25 cellular contexts compared by ENCODE assay signal in genomic region chr19:45324349-45324907, GRCh38. TPM values are rescaled to one million over a fixed set of nuclear protein-coding genes. Genes with fewer than 3 reads are reported as not detected.
DNase-seq lines count a peak whose midpoint lies in the region; ATAC-seq, FAIRE-seq and TF ChIP-seq lines count a peak whose summit lies in the region.
"Had no signal": no experiment of that assay in that cellular context is flagged by ENCODE, and none has a peak within 500 bp of the region (broad histone marks: within the 10 kb centered on the region; RNA-seq: fewer than 3 reads in every experiment).

No MANE protein-coding gene starts in this region.

- H3K9ac ChIP-seq in K562 (ENCODE audit: insufficient read depth in 1 of 2, low read depth in 2 of 2, low read length in 2 of 2), result 0 out of 4 replicates have a peak overlapping the region, but pooled peaks of 1 of the 2 experiments have one; percentile 50
- H3K9ac ChIP-seq in mesendoderm (ENCODE audit: low read length), result no peak overlapping the region
- H3K9ac ChIP-seq in stomach smooth muscle (ENCODE audit: low read length in 2 of 2), result peak overlapping the region; percentile 80 to 86

- no peaks in the 10 kb centered on the region for H3K79me1 ChIP-seq in mesendoderm (ENCODE audit: low read length)

- peaks cover 19% of the 10 kb centered on the region for H3K27me3 Mint-ChIP-seq in activated naive CD4-positive, alpha-beta T cell treated with anti-CD3 and anti-CD28 coated beads, Interleukin-2, amount 50 U/mL, for 24 hours

- CTCF ChIA-PET in K562 (lab: Yijun Ruan, JAX; ENCODE audit: low intra/inter-chr PET ratio), result no interaction called here

- no peak overlapping the region for H4K8ac ChIP-seq in mesendoderm (ENCODE audit: low read depth, low read length)

- H3K4me3 ChIP-seq in K562 (no peak overlapping the region), mesendoderm (ENCODE audit: low read length) (no peak overlapping the region), stomach smooth muscle (ENCODE audit: low read length in 2 of 2) (peak overlapping the region; percentile 70 to 73)
- H3K4me3 ChIP-seq: body of pancreas, tibial nerve had no signal

- H3K4me3 Mint-ChIP-seq in activated naive CD4-positive, alpha-beta T cell treated with anti-CD3 and anti-CD28 coated beads, Interleukin-2, amount 50 U/mL, for 24 hours, result no peak overlapping the region
- H3K4me3 Mint-ChIP-seq: activated naive CD8-positive, alpha-beta T cell treated with anti-CD3 and anti-CD28 coated beads, Interleukin-2, amount 50 U/mL, for 24 hours; memory B cell; natural killer cell treated with Interleukin-12 subunit alpha and Interleukin-12 subunit beta and Interleukin-15 and Interleukin-18, amount 100 ng/mL, for 72 hours had no signal

- no peak overlapping the region for H2AK5ac ChIP-seq in mesendoderm (ENCODE audit: low read length)

- H3K27ac ChIP-seq in K562 (ENCODE audit: extremely low read depth, low read depth, low read length) (no peak overlapping the region), mesendoderm (ENCODE audit: low read depth, low read length) (no peak overlapping the region), stomach smooth muscle (ENCODE audit: low read length) (peak overlapping the region; percentile 76)
- H3K27ac ChIP-seq: body of pancreas, tibial nerve had no signal

- no peak for FAIRE-seq in K562 (lab: Jason Lieb, UNC)
- FAIRE-seq: kidney, TTC549 had no signal

- H3K9me3 ChIP-seq in K562 (replicated peaks; ENCODE audit: control insufficient read depth, insufficient read depth, low read depth, low read length) (no peaks in the 10 kb centered on the region), stomach smooth muscle (ENCODE audit: control insufficient read depth in 2 of 2, low read length in 2 of 2) (no peaks in the 10 kb centered on the region)
- H3K9me3 ChIP-seq: body of pancreas, Caco-2, tibial nerve had no signal

- H3K79me2 ChIP-seq in K562 (ENCODE audit: control insufficient read depth, insufficient read depth, low read length) (no peaks in the 10 kb centered on the region), mesendoderm (ENCODE audit: control insufficient read depth, insufficient read depth, low read length) (no peaks in the 10 kb centered on the region)

- no peak overlapping the region for H3K18ac ChIP-seq in mesendoderm (ENCODE audit: low read length)

- no peak overlapping the region for H2BK15ac ChIP-seq in mesendoderm (replicated peaks; ENCODE audit: low read depth)

- H2BK5ac ChIP-seq in mesendoderm (ENCODE audit: low read length), result no peak overlapping the region

- H3K36me3 Mint-ChIP-seq in activated naive CD4-positive, alpha-beta T cell treated with anti-CD3 and anti-CD28 coated beads, Interleukin-2, amount 50 U/mL, for 24 hours, result no peaks in the 10 kb centered on the region
- no peaks in the 10 kb centered on the region for H3K36me3 Mint-ChIP-seq in activated naive CD4-positive, alpha-beta T cell treated with anti-CD3 and anti-CD28 coated beads, Interleukin-2, amount 50 U/mL, for 72 hours
- H3K36me3 Mint-ChIP-seq: memory B cell; natural killer cell treated with Interleukin-12 subunit alpha and Interleukin-12 subunit beta and Interleukin-15 and Interleukin-18, amount 100 ng/mL, for 72 hours had no signal

- BruUV-seq in K562 (replicated peaks; lab: Mats Ljungman, UMichigan), result no TSS peak

- H3K23ac ChIP-seq in mesendoderm (ENCODE audit: low read length), result no peak overlapping the region

- H3K4me1 Mint-ChIP-seq in activated naive CD4-positive, alpha-beta T cell treated with anti-CD3 and anti-CD28 coated beads, Interleukin-2, amount 50 U/mL, for 24 hours, result no peaks in the 10 kb centered on the region

- no peak overlapping the region for H3K4ac ChIP-seq in mesendoderm (ENCODE audit: low read depth, low read length)

- no peak overlapping the region for H2AFZ ChIP-seq in K562 (ENCODE audit: low read depth, low read length)

- H3K9me1 ChIP-seq in K562 (ENCODE audit: control insufficient read depth, insufficient read depth, low read length), result no peaks in the 10 kb centered on the region

- H4K20me1 ChIP-seq in K562 (replicated peaks; ENCODE audit: control insufficient read depth, insufficient read depth, low read length), result no peaks in the 10 kb centered on the region

- H3K4me2 ChIP-seq in K562 (ENCODE audit: insufficient read depth, low read length) (no peak overlapping the region), mesendoderm (ENCODE audit: low read length) (no peak overlapping the region)

- H4K5ac ChIP-seq in mesendoderm (ENCODE audit: low read length), result no peak overlapping the region

- 57% methylated on average over 11 of the region's 11 CpGs for WGBS in K562 (ENCODE audit: insufficient coverage, low coverage, missing lambda C conversion rate)
- WGBS in mesendoderm (ENCODE audit: extremely low coverage, insufficient coverage, low lambda C conversion rate), result no CpG with 5 or more reads among the region's 11 CpGs

- TF ChIP-seq RAD21 in K562 (CRISPR knock-in tag; conservative IDR thresholded peaks at IDR 0.05 in 1 of 2, IDR thresholded peaks at IDR 0.05 in 1 of 2), result no peak

- no peak for TF ChIP-seq POLR2A in K562 (conservative IDR thresholded peaks at IDR 0.05)

- H3K9me3 Mint-ChIP-seq in activated naive CD4-positive, alpha-beta T cell treated with anti-CD3 and anti-CD28 coated beads, Interleukin-2, amount 50 U/mL, for 24 hours, result no peaks in the 10 kb centered on the region
- no peaks in the 10 kb centered on the region for H3K9me3 Mint-ChIP-seq in activated naive CD4-positive, alpha-beta T cell treated with anti-CD3 and anti-CD28 coated beads, Interleukin-2, amount 50 U/mL, for 72 hours
- H3K9me3 Mint-ChIP-seq: activated naive CD8-positive, alpha-beta T cell treated with anti-CD3 and anti-CD28 coated beads, Interleukin-2, amount 50 U/mL, for 24 hours; memory B cell; natural killer cell treated with Interleukin-12 subunit alpha and Interleukin-12 subunit beta and Interleukin-15 and Interleukin-18, amount 100 ng/mL, for 72 hours had no signal

- in situ Hi-C loops in K562 (cut with MboI), result no loop called here

- TF ChIP-seq EP300 in K562 (IDR thresholded peaks at IDR 0.05; ENCODE audit: low read length), result no peak

- H3K27me3 ChIP-seq in K562 (ENCODE audit: control insufficient read depth in 2 of 2, insufficient read depth in 2 of 2, low read length in 2 of 2) (no peaks in the 10 kb centered on the region), mesendoderm (ENCODE audit: insufficient read depth, low read length, poor library complexity) (no peaks in the 10 kb centered on the region), stomach smooth muscle (ENCODE audit: control insufficient read depth in 1 of 2, insufficient read depth in 2 of 2, low read length in 2 of 2) (peaks cover 0 to 6% of the 10 kb centered on the region in 2 donors)
- H3K27me3 ChIP-seq: body of pancreas had no signal

- intact Hi-C loops in K562 (cut with micrococcal nuclease), result no loop called here

- POLR2A ChIA-PET in K562 (lab: Yijun Ruan, JAX), result interaction anchor here (1.3 kb wide), 1 partner anchor 9 kb away, joined by 3 read pairs; no protein-coding TSS in a partner anchor

- no peak for ATAC-seq in activated naive CD4-positive, alpha-beta T cell treated with anti-CD3 and anti-CD28 coated beads, Interleukin-2, amount 50 U/mL, for 72 hours
- ATAC-seq in K562, result no peak
- ATAC-seq in GM18517 (IDR thresholded peaks at IDR 0.05; ENCODE audit: unreplicated experiment), result no peak
- ATAC-seq: activated naive CD8-positive, alpha-beta T cell treated with anti-CD3 and anti-CD28 coated beads, Interleukin-2, amount 50 U/mL, for 24 hours; body of pancreas; natural killer cell treated with Interleukin-12 subunit alpha and Interleukin-12 subunit beta and Interleukin-15 and Interleukin-18, amount 100 ng/mL, for 72 hours; stimulated activated naive CD8-positive, alpha-beta T cell treated with anti-CD3 and anti-CD28 coated beads, Interleukin-15, Interleukin-2, amounts not matched to agents 100 U/mL and 50 U/mL, for 24 hours had no signal

- H3K4me1 ChIP-seq in K562 (replicated peaks in 1 of 2; ENCODE audit: control insufficient read depth in 2 of 2, insufficient read depth in 2 of 2, low read length in 2 of 2) (peaks cover 2 to 30% of the 10 kb centered on the region in 2 experiments; a peak in 3 of 5 replicates), mesendoderm (ENCODE audit: control insufficient read depth, low read depth, low read length) (peaks cover 3% of the 10 kb centered on the region), stomach smooth muscle (ENCODE audit: control insufficient read depth, insufficient read depth, low read length) (peaks cover 27% of the 10 kb centered on the region)
- H3K4me1 ChIP-seq: Caco-2 had no signal

- H3K27ac Mint-ChIP-seq in activated naive CD4-positive, alpha-beta T cell treated with anti-CD3 and anti-CD28 coated beads, Interleukin-2, amount 50 U/mL, for 24 hours, result peak overlapping the region; percentile 51
- no peak overlapping the region for H3K27ac Mint-ChIP-seq in activated naive CD4-positive, alpha-beta T cell treated with anti-CD3 and anti-CD28 coated beads, Interleukin-2, amount 50 U/mL, for 72 hours
- H3K27ac Mint-ChIP-seq: activated naive CD8-positive, alpha-beta T cell treated with anti-CD3 and anti-CD28 coated beads, Interleukin-2, amount 50 U/mL, for 24 hours; memory B cell; natural killer cell treated with Interleukin-12 subunit alpha and Interleukin-12 subunit beta and Interleukin-15 and Interleukin-18, amount 100 ng/mL, for 72 hours had no signal

- H3K36me3 ChIP-seq in K562 (ENCODE audit: control insufficient read depth, insufficient read depth, low read length) (no peaks in the 10 kb centered on the region), mesendoderm (ENCODE audit: control insufficient read depth, insufficient read depth, low read length) (no peaks in the 10 kb centered on the region), stomach smooth muscle (ENCODE audit: control insufficient read depth in 2 of 2, insufficient read depth in 2 of 2, low read length in 2 of 2) (no peaks in the 10 kb centered on the region)
- H3K36me3 ChIP-seq: tibial nerve had no signal

- peak overlapping the region; percentile 76 for H3K56ac ChIP-seq in mesendoderm (ENCODE audit: low read length)

- no peak overlapping the region for H2BK120ac ChIP-seq in mesendoderm (ENCODE audit: low read depth, low read length)

- no peak for TF ChIP-seq CTCF in K562 (IDR thresholded peaks at IDR 0.05 in 2 of 3, conservative IDR thresholded peaks at IDR 0.05 in 1 of 3; ENCODE audit: insufficient read depth in 2 of 3, low read depth in 1 of 3, low read length in 3 of 3)

- DNase-seq in activated naive CD4-positive, alpha-beta T cell treated with anti-CD3 and anti-CD28 coated beads, Interleukin-2, amount 50 U/mL, for 72 hours (ENCODE audit: low spot score in 2 of 2), result no peak
- DNase-seq in K562 (ENCODE audit: extremely low read depth in 1 of 4, low spot score in 3 of 4), result no peak
- no peak for DNase-seq in mesendoderm
- DNase-seq in germinal center (ENCODE audit: low spot score), result no peak
- no peak for DNase-seq in ureter (ENCODE audit: low spot score)
- DNase-seq: activated CD4-positive, alpha-beta T cell treated with anti-CD3 and anti-CD28 coated beads for 48 hours; activated naive CD8-positive, alpha-beta T cell treated with anti-CD3 and anti-CD28 coated beads, Interleukin-2, amount 50 U/mL, for 24 hours; body of pancreas; Caco-2; cortex of kidney; kidney; NCI-H2107; SHP77; stimulated activated CD4-positive, alpha-beta T cell treated with anti-CD3 and anti-CD28 coated beads, Interleukin-4, amount 100 ng/mL, for 1 hour; stimulated activated naive CD8-positive, alpha-beta T cell treated with anti-CD3 and anti-CD28 coated beads, Interleukin-15, Interleukin-2, amounts not matched to agents 100 U/mL and 50 U/mL, for 24 hours had no signal

RNA-seq across cellular contexts. Expression of gene CKM, which starts 1.8 kb away (rescaled TPM):
- total RNA-seq in activated naive CD4-positive, alpha-beta T cell treated with anti-CD3 and anti-CD28 coated beads, Interleukin-2, amount 50 U/mL, for 72 hours, result not detected
- total RNA-seq in K562 (2011; cell fraction: chromatin; rRNA removed; ENCODE audit: low replicate concordance), result not detected in 2 replicates
- total RNA-seq in K562 (2011; cell fraction: nucleolus; rRNA removed), result not detected in 2 replicates
- total RNA-seq in K562 (2011; cell fraction: nucleoplasm; rRNA removed), result not detected in 2 replicates
- total RNA-seq in K562 (2014; rRNA removed) (not detected in 2 replicates), K562 (2014; rRNA removed; fragmentation: Illumina TruSeq; extraction: Trizol) (not detected in 2 replicates), K562 (2015; rRNA removed; fragmentation: Illumina TruSeq; extraction: Trizol) (0.14 and 0.15 TPM in 2 replicates), K562 (2021) (0.09 and 0.11 TPM in 2 replicates), ureter (2.8 TPM)
- polyA plus RNA-seq in K562 (2011; rRNA removed) (0.47 TPM in 1 of 2 replicates, not detected in the other), K562 (2014; fragmentation: Illumina TruSeq; extraction: Trizol) (not detected in 2 replicates), K562 (2014; fragmentation: Nextera tagmentation; extraction: Ambion mirVana) (under 1 TPM; 0.06 TPM), K562 (2014; rRNA removed) (0.08 and 0.17 TPM in 2 replicates)
- 0.22 and 0.62 TPM in 2 replicates for polyA plus RNA-seq in K562 (2011; cell fraction: cytosol; rRNA removed)
- polyA plus RNA-seq in K562 (2011; cell fraction: nucleus; rRNA removed), result 0.10 and 0.70 TPM in 2 replicates
- 0.13 and 0.30 TPM in 2 replicates for polyA plus RNA-seq in K562 (2012)
- polyA minus RNA-seq in K562 (2011; rRNA and poly(A)+ RNA removed), result 0.18 TPM in 1 of 2 replicates, not detected in the other
- not detected in 2 replicates for polyA minus RNA-seq in K562 (2011; cell fraction: cytosol; rRNA and poly(A)+ RNA removed)
- 0.33 TPM in 1 of 2 replicates, not detected in the other for polyA minus RNA-seq in K562 (2011; cell fraction: nucleus; rRNA and poly(A)+ RNA removed)
- 0.08 TPM for polyA plus RNA-seq in mesendoderm (2013, experiment 1 of 2)
- polyA plus RNA-seq in mesendoderm (2013, experiment 2 of 2), result 0.13 TPM
- total RNA-seq: A172, body of pancreas, Caco-2, kidney, OCI-LY7, smooth muscle cell had no signal
- polyA plus RNA-seq: smooth muscle cell had no signal

RNA-seq across cellular contexts. Expression of gene KLC3, which starts 16.1 kb away (rescaled TPM):
- total RNA-seq in activated naive CD4-positive, alpha-beta T cell treated with anti-CD3 and anti-CD28 coated beads, Interleukin-2, amount 50 U/mL, for 72 hours, result under 1 TPM in 1 of 2 donors, not detected in 1; 0.35 TPM
- 0.86 and 1.9 TPM in 2 replicates for total RNA-seq in K562 (2011; cell fraction: chromatin; rRNA removed; ENCODE audit: low replicate concordance)
- 1.3 and 1.6 TPM in 2 replicates for total RNA-seq in K562 (2011; cell fraction: nucleolus; rRNA removed)
- 1.5 and 1.6 TPM in 2 replicates for total RNA-seq in K562 (2011; cell fraction: nucleoplasm; rRNA removed)
- total RNA-seq in K562 (2014; rRNA removed) (1.2 and 1.3 TPM in 2 replicates), K562 (2014; rRNA removed; fragmentation: Illumina TruSeq; extraction: Trizol) (0.22 TPM in 1 of 2 replicates, not detected in the other), K562 (2015; rRNA removed; fragmentation: Illumina TruSeq; extraction: Trizol) (0.19 TPM in 1 of 2 replicates, not detected in the other), K562 (2021) (0.56 and 0.71 TPM in 2 replicates), ureter (1.3 TPM)
- polyA plus RNA-seq in K562 (2011; rRNA removed) (0.60 and 0.95 TPM in 2 replicates), K562 (2014; fragmentation: Illumina TruSeq; extraction: Trizol) (0.21 and 0.43 TPM in 2 replicates), K562 (2014; fragmentation: Nextera tagmentation; extraction: Ambion mirVana) (under 1 TPM in 1 of 2 experiments, not detected in 1; 0.03 TPM), K562 (2014; rRNA removed) (0.58 and 0.90 TPM in 2 replicates)
- polyA plus RNA-seq in K562 (2011; cell fraction: cytosol; rRNA removed), result 0.80 and 1.6 TPM in 2 replicates
- polyA plus RNA-seq in K562 (2011; cell fraction: nucleus; rRNA removed), result 1.0 and 2.1 TPM in 2 replicates
- polyA plus RNA-seq in K562 (2012), result 0.55 and 0.86 TPM in 2 replicates
- polyA minus RNA-seq in K562 (2011; rRNA and poly(A)+ RNA removed), result 0.15 and 0.35 TPM in 2 replicates
- polyA minus RNA-seq in K562 (2011; cell fraction: cytosol; rRNA and poly(A)+ RNA removed), result 1.0 TPM in 1 of 2 replicates, not detected in the other
- polyA minus RNA-seq in K562 (2011; cell fraction: nucleus; rRNA and poly(A)+ RNA removed), result 0.22 TPM in 1 of 2 replicates, not detected in the other
- 1.1 TPM for polyA plus RNA-seq in mesendoderm (2013, experiment 1 of 2)
- polyA plus RNA-seq in mesendoderm (2013, experiment 2 of 2), result 1.3 TPM
- total RNA-seq: A172; natural killer cell treated with Interleukin-12 subunit alpha and Interleukin-12 subunit beta and Interleukin-15 and Interleukin-18, amount 100 ng/mL, for 72 hours; OCI-LY7; tibial nerve had no signal

RNA-seq across cellular contexts. Expression of gene ERCC2, which starts 45.9 kb away (rescaled TPM):
- total RNA-seq in activated naive CD4-positive, alpha-beta T cell treated with anti-CD3 and anti-CD28 coated beads, Interleukin-2, amount 50 U/mL, for 72 hours, result 10 to 100 TPM; 26.3 to 27.1 TPM
- 133 and 285 TPM in 2 replicates for total RNA-seq in K562 (2011; cell fraction: chromatin; rRNA removed; ENCODE audit: low replicate concordance)
- total RNA-seq in K562 (2011; cell fraction: nucleolus; rRNA removed), result 121 and 134 TPM in 2 replicates
- total RNA-seq in K562 (2011; cell fraction: nucleoplasm; rRNA removed), result 92.9 and 95.2 TPM in 2 replicates
- 26.4 and 29.8 TPM in 2 replicates for total RNA-seq in K562 (2014; rRNA removed)
- 12.0 and 15.0 TPM in 2 replicates for total RNA-seq in K562 (2014; rRNA removed; fragmentation: Illumina TruSeq; extraction: Trizol)
- 12.9 and 13.9 TPM in 2 replicates for total RNA-seq in K562 (2015; rRNA removed; fragmentation: Illumina TruSeq; extraction: Trizol)
- 55.9 and 57.7 TPM in 2 replicates for total RNA-seq in K562 (2021)
- polyA plus RNA-seq in K562 (2011; rRNA removed), result 23.4 and 52.4 TPM in 2 replicates
- polyA plus RNA-seq in K562 (2011; cell fraction: cytosol; rRNA removed), result 23.5 and 48.2 TPM in 2 replicates
- polyA plus RNA-seq in K562 (2011; cell fraction: nucleus; rRNA removed), result 142 and 172 TPM in 2 replicates
- 37.7 and 45.1 TPM in 2 replicates for polyA plus RNA-seq in K562 (2012)
- polyA plus RNA-seq in K562 (2014; fragmentation: Illumina TruSeq; extraction: Trizol), result 28.5 and 32.7 TPM in 2 replicates
- 1 to 10 TPM; 2.2 to 2.4 TPM for polyA plus RNA-seq in K562 (2014; fragmentation: Nextera tagmentation; extraction: Ambion mirVana)
- polyA plus RNA-seq in K562 (2014; rRNA removed), result 31.1 and 31.6 TPM in 2 replicates
- 51.5 and 54.5 TPM in 2 replicates for polyA minus RNA-seq in K562 (2011; rRNA and poly(A)+ RNA removed)
- 26.8 and 33.6 TPM in 2 replicates for polyA minus RNA-seq in K562 (2011; cell fraction: cytosol; rRNA and poly(A)+ RNA removed)
- 37.0 and 57.0 TPM in 2 replicates for polyA minus RNA-seq in K562 (2011; cell fraction: nucleus; rRNA and poly(A)+ RNA removed)
- polyA plus RNA-seq in mesendoderm (2013, experiment 1 of 2), result 51.8 TPM
- 56.8 TPM for polyA plus RNA-seq in mesendoderm (2013, experiment 2 of 2)
- total RNA-seq in ureter, result 26.1 TPM

Comparison
In these comparisons a context has a peak if more than half of its experiments do, and no peak if none do; other contexts are left out.
1. H3K4me3 ChIP-seq: peak in stomach smooth muscle (2 of 2); none in K562 (single experiment) and mesendoderm (single experiment).